Comparison of ENCODE assay signal across 8 cellular contexts in the genomic region with DNA sequence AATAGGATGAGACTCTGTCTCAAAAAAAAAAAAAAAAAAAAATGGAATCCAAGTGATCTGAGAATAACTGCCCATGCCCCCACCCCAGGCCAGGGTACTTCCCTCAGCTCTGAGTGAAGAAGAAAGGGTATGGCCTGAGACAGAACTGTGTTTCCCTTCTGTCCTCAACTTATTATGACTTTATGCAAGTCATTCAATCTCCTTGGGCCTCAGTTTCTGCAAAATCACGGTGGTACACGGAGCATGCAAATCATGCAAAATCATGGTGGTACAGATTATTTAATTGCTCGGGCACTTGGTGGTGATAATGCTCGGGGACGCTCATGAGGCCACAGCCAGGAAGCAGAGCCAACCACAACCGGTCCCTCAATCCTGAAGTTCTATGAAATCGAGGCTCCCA.
"Had no signal": no experiment of that assay in that cellular context is flagged by ENCODE, and none has a peak within 500 bp of the region (broad histone marks: within the 10 kb centered on the region; RNA-seq: fewer than 3 reads in every experiment).

No MANE protein-coding gene starts in this region.

- ATAC-seq: GM23338, K562 had no signal

- H3K4me3 ChIP-seq: GM23338, K562 had no signal

- DNase-seq: H9, HCEC 1CT, KG1 had no signal

- FAIRE-seq: H1, H54, HTR-8/SVneo, K562 had no signal

- H2AFZ ChIP-seq: GM23338 had no signal

- H3K4me2 ChIP-seq: GM23338 had no signal
